Comparison of ENCODE assay signal across 8 cellular contexts in the genomic region with DNA sequence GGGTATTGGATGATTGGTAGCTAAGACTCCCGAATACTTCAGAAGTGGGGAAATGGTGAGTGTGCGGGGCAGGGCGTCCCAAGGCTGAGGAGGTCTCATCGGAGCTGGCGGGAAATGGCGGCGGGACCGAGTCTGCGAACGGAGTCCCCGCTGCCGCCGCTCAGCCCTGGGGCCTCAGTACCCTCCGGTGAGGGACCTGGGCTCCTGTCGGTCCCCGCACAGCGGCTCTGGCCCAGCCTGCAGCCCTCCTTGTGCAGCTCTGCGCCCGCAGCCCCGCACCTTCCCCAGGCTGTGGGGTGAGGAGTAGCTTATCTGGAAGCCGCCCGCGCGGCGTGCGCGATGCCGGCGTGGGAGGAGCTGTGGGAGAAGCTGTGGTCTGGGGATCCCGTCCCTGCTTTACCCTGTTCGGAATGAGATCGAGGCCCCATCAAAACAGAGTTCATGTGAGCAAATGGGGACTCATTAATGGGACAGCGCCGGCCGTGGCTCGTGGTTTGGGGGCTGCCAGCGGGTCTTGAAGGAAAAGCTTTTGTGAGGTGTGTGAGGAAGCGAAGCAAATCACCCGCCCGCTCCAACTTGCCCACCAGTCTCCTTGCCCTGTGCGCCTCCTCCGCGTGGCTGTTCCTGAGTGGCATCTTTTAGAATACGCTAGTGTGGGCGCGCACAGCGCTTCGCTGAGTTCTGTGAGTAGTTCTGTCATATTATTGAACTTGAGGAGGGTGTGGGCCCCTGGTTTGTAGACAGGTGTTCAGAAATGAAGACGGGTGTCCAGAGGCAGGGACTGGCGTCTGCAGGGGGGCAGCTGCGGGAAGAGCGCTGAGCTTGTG. TPM values are rescaled to one million over a fixed set of nuclear protein-coding genes. Genes with fewer than 3 reads are reported as not detected.
DNase-seq lines count a peak whose midpoint lies in the region; ATAC-seq and TF ChIP-seq lines count a peak whose summit lies in the region.

No MANE protein-coding gene starts in this region.

- ATAC-seq in HG03066 (IDR thresholded peaks at IDR 0.05; ENCODE audit: low read depth, unreplicated experiment) (peak; percentile 33), lung (ENCODE audit: insufficient read depth, low FRiP score) (peak; percentile 50)

- 3 to 5% methylated on average over 49 to 52 of the region's 52 CpGs for WGBS in lung, 2 donors

- peaks cover 0 to 1% of the 10 kb centered on the region in 2 donors for H3K9me3 ChIP-seq in lung (ENCODE audit: control insufficient read depth in 2 of 2, insufficient read depth in 1 of 2, low read length in 1 of 2)

- H3K4me3 ChIP-seq in choroid plexus epithelial cell (ENCODE audit: low read depth, low read length) (peak overlapping the region; percentile 85), lung (peak overlapping the region; percentile 82)

- no peak for TF ChIP-seq CTCF in VCaP (conservative IDR thresholded peaks at IDR 0.05)
- TF ChIP-seq CTCF in choroid plexus epithelial cell (conservative IDR thresholded peaks at IDR 0.05; ENCODE audit: low read depth, low read length) = no peak
- no peak for TF ChIP-seq CTCF in lung (IDR thresholded peaks at IDR 0.05; ENCODE audit: control extremely low read depth, extremely low read depth)

- H3K36me3 ChIP-seq in lung (ENCODE audit: control insufficient read depth in 2 of 2, insufficient read depth in 2 of 2, low read length in 2 of 2) = peaks cover 0 to 1% of the 10 kb centered on the region in 2 donors

- H3K27me3 ChIP-seq in lung (ENCODE audit: control insufficient read depth, insufficient read depth) = no peaks in the 10 kb centered on the region

- H3K27ac ChIP-seq in VCaP = peak overlapping the region; percentile 91
- peak overlapping the region; percentile 91 to 93 for H3K27ac ChIP-seq in lung (ENCODE audit: low read depth in 1 of 2, low read length in 1 of 2)

- peak; percentile 21 for DNase-seq in NCI-H748 (lab: John Stamatoyannopoulos, UW; ENCODE audit: unreplicated experiment)
- no peak for DNase-seq in NCI-H748 treated with DMSO at 0.1 percent for 48 hours (lab: John Stamatoyannopoulos, UW)
- DNase-seq in choroid plexus epithelial cell (ENCODE audit: low read depth) = peak; percentile 54
- peak; percentile 49 for DNase-seq in lung (ENCODE audit: low spot score)
- peak; percentile 27 for DNase-seq in stimulated activated CD8-positive, alpha-beta memory T cell treated with anti-CD3 and anti-CD28 coated beads, Interleukin-15, amount 100 ng/mL, for 24 hours (ENCODE audit: low read depth)
- no peak for DNase-seq in NOMO-1 treated with dmso at 0.1 percent for 144 hours (lab: John Stamatoyannopoulos, UW; ENCODE audit: unreplicated experiment)

- peaks cover 8 to 11% of the 10 kb centered on the region in 2 donors for H3K4me1 ChIP-seq in lung (ENCODE audit: control insufficient read depth in 2 of 2, insufficient read depth in 2 of 2, low read length in 2 of 2)

RNA-seq across cellular contexts. Expression of gene ZNF141, which starts 0.5 kb away (rescaled TPM):
- 10 to 100 TPM; 18.9 to 68.4 TPM for total RNA-seq in lung
- 1 to 10 TPM; 2.8 to 4.9 TPM for polyA plus RNA-seq in lung

RNA-seq across cellular contexts. Expression of gene ZNF732, which starts 32.9 kb away (rescaled TPM):
- total RNA-seq in lung = 1 to 10 TPM in 1 of 2 donors, not detected in 1; 3.5 TPM
- polyA plus RNA-seq in lung = under 1 TPM in 1 of 2 donors, not detected in 1; 0.02 TPM

Comparison
In these comparisons a context has a peak if more than half of its experiments do, and no peak if none do; other contexts are left out.
1. DNase-seq: peak in NCI-H748 (single experiment), choroid plexus epithelial cell (single experiment), lung (single experiment) and stimulated activated CD8-positive, alpha-beta memory T cell treated with anti-CD3 and anti-CD28 coated beads, Interleukin-15, amount 100 ng/mL, for 24 hours (single experiment); none in NCI-H748 treated with DMSO at 0.1 percent for 48 hours (single experiment) and NOMO-1 treated with dmso at 0.1 percent for 144 hours (single experiment).